ENCODE assay signal across 26 cellular contexts in the genomic region with DNA sequence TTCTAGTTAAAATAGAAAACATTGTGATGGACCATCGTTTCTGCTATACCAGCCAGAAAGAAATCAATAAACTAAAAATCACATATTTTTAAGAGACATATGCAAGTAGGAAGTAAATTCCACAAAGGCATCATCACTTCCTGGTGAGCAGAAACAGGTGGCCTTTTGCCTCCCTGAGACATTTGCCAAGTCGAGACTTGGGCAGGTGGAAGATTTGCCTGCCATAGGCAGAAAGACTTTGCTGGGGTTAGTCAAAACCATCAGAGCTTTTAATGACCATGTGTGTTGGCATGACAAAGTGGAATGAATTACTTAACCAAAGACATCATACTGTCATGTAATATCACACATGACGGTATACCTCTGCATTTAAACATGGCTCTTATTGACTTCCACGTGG.
"Had no signal": no experiment of that assay in that cellular context is flagged by ENCODE, and none has a peak within 500 bp of the region (broad histone marks: within the 10 kb centered on the region; RNA-seq: fewer than 3 reads in every experiment).

No MANE protein-coding gene starts in this region.

- H3K27me3 Mint-ChIP-seq: activated naive CD4-positive, alpha-beta T cell treated with anti-CD3 and anti-CD28 coated beads, Interleukin-2, amount 50 U/mL, for 24 hours; brain; T-helper 17 cell had no signal

- H3K4me1 Mint-ChIP-seq: activated naive CD4-positive, alpha-beta T cell treated with anti-CD3 and anti-CD28 coated beads, Interleukin-2, amount 50 U/mL, for 24 hours; brain had no signal

- H3K36me3 ChIP-seq: left lung, neutrophil, ovary, right atrium auricular region, suprapubic skin had no signal

- H3K9me3 Mint-ChIP-seq: activated naive CD4-positive, alpha-beta T cell treated with anti-CD3 and anti-CD28 coated beads, Interleukin-2, amount 50 U/mL, for 24 hours; activated T-helper 1 cell treated with anti-CD3 and anti-CD28 coated beads, Interleukin-12 subunit alpha, Interleukin-12 subunit beta, Interleukin-2, Interleukin-4 antibody, amounts not matched to agents 30 ng/mL and 10 ng/mL and 1 ng/mL, durations not matched to agents 14 hours and 24 hours and 36 hours; immature natural killer cell had no signal

- DNase-seq: activated CD4-positive, alpha-beta T cell treated with anti-CD3 and anti-CD28 coated beads for 48 hours; activated CD8-positive, alpha-beta memory T cell treated with anti-CD3 and anti-CD28 coated beads, Interleukin-2, amount 50 U/mL, for 48 hours; activated gamma-delta T cell treated with Interleukin-2 at 50 U/mL for 16 hours; aorta; caudate nucleus; effector memory CD4-positive, alpha-beta T cell; glutamatergic neuron; immature natural killer cell; left lung; ovary; psoas muscle; stimulated activated CD4-positive, alpha-beta T cell treated with anti-CD3 and anti-CD28 coated beads, Interleukin-1b, Interleukin-23, amount 100 ng/mL, for 48 hours; stomach; SW 1271; T-helper 17 cell had no signal

- H3K79me2 ChIP-seq: hepatocyte had no signal

- H2AFZ ChIP-seq: hepatocyte had no signal

- H3K4me3 Mint-ChIP-seq: activated naive CD4-positive, alpha-beta T cell treated with anti-CD3 and anti-CD28 coated beads, Interleukin-2, amount 50 U/mL, for 24 hours; activated T-helper 1 cell treated with anti-CD3 and anti-CD28 coated beads, Interleukin-12 subunit alpha, Interleukin-12 subunit beta, Interleukin-2, Interleukin-4 antibody, amounts not matched to agents 30 ng/mL and 10 ng/mL and 1 ng/mL, durations not matched to agents 14 hours and 24 hours and 36 hours; brain; immature natural killer cell; nephron; T-helper 17 cell had no signal

- H3K27me3 ChIP-seq: esophagus muscularis mucosa, hepatocyte, left lung, neutrophil, ovary, right atrium auricular region, stomach, suprapubic skin, tibial nerve had no signal

- H3K9me3 ChIP-seq: esophagus muscularis mucosa, left lung, neutrophil, ovary, psoas muscle, right atrium auricular region, stomach, suprapubic skin, tibial nerve had no signal

- H3K27ac ChIP-seq: esophagus muscularis mucosa, hepatocyte, left lung, neutrophil, ovary, psoas muscle, right atrium auricular region, stomach, suprapubic skin, tibial nerve had no signal

- H3K4me2 ChIP-seq: hepatocyte had no signal

- H3K4me3 ChIP-seq: esophagus muscularis mucosa, hepatocyte, left lung, lung, ovary, psoas muscle, right atrium auricular region, stomach, suprapubic skin, tibial nerve had no signal

- ATAC-seq: left lung, psoas muscle, T-helper 17 cell had no signal

- H3K4me1 ChIP-seq: psoas muscle, suprapubic skin had no signal

- H3K27ac Mint-ChIP-seq: activated naive CD4-positive, alpha-beta T cell treated with anti-CD3 and anti-CD28 coated beads, Interleukin-2, amount 50 U/mL, for 24 hours; brain; nephron; T-helper 17 cell had no signal
